In the genomic region with DNA sequence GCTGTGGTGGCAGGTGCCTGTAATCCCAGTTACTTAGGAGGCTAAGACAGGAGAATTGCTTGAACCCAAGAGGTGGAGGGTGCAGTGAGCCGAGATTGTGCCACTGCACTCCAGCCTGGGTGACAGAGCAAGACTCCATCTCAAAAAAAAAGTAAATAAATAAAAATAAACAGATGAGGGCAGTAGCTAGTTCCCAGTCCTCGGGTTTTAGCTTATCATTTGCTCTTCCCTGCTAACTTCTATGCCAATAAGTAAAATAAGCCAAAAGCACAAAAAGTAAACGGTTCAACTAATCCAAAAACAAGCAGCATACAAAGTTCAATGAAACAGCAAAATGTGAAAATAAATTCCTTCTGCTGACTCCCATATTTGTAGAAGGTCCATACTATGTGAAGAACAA, we compare ENCODE assay signal across 24 cellular contexts.
"Had no signal": no experiment of that assay in that cellular context is flagged by ENCODE, and none has a peak within 500 bp of the region (broad histone marks: within the 10 kb centered on the region; RNA-seq: fewer than 3 reads in every experiment).

No MANE protein-coding gene starts in this region.

- H3K4me3 Mint-ChIP-seq: activated CD4-positive, alpha-beta memory T cell treated with anti-CD3 and anti-CD28 coated beads for 36 hours; activated naive CD4-positive, alpha-beta T cell treated with anti-CD3 and anti-CD28 coated beads for 36 hours; activated naive CD8-positive, alpha-beta T cell treated with anti-CD3 and anti-CD28 coated beads, Interleukin-2, amount 10 ng/mL, durations not matched to agents 7 days and 5 days; activated T-cell treated with anti-CD3 and anti-CD28 coated beads, Interleukin-2, amount 50 U/mL, for 72 hours; effector memory CD8-positive, alpha-beta T cell; naive B cell had no signal

- ATAC-seq: activated T-cell treated with anti-CD3 and anti-CD28 coated beads, Interleukin-2, amount 50 U/mL, for 72 hours; effector memory CD8-positive, alpha-beta T cell; esophagus mucosa; gastrocnemius medialis; left colon; lower lobe of right lung had no signal

- H3K4me1 ChIP-seq: colonic mucosa, gastrocnemius medialis, lower lobe of right lung, prostate gland, testis, vagina had no signal

- H3K9me3 ChIP-seq: colonic mucosa, gastrocnemius medialis, lower lobe of right lung, prostate gland, testis, vagina had no signal

- H3K4me3 ChIP-seq: colonic mucosa, dorsolateral prefrontal cortex, gastrocnemius medialis, lower lobe of right lung, prostate gland, testis, vagina had no signal

- H3K27me3 ChIP-seq: colonic mucosa, dorsolateral prefrontal cortex, gastrocnemius medialis, testis, vagina had no signal

- H3K36me3 ChIP-seq: colonic mucosa, gastrocnemius medialis, lower lobe of right lung, prostate gland, vagina had no signal

- H3K27ac ChIP-seq: colonic mucosa, dorsolateral prefrontal cortex, gastrocnemius medialis, lower lobe of right lung, prostate gland, testis, vagina had no signal

- H3K9me3 Mint-ChIP-seq: activated naive CD8-positive, alpha-beta T cell treated with anti-CD3 and anti-CD28 coated beads, Interleukin-2, amount 10 ng/mL, durations not matched to agents 7 days and 5 days; effector memory CD8-positive, alpha-beta T cell had no signal

- H3K4me1 Mint-ChIP-seq: activated naive CD8-positive, alpha-beta T cell treated with anti-CD3 and anti-CD28 coated beads, Interleukin-2, amount 10 ng/mL, durations not matched to agents 7 days and 5 days had no signal

- H3K27me3 Mint-ChIP-seq: naive B cell had no signal

- DNase-seq: activated CD4-positive, alpha-beta memory T cell treated with anti-CD3 and anti-CD28 coated beads for 36 hours; activated CD4-positive, alpha-beta T cell treated with anti-CD3 and anti-CD28 coated beads for 48 hours; activated effector memory CD4-positive, alpha-beta T cell treated with Interleukin-2 at 50 U/mL for 16 hours; activated naive CD4-positive, alpha-beta T cell treated with anti-CD3 and anti-CD28 coated beads for 36 hours; activated naive CD8-positive, alpha-beta T cell treated with anti-CD3 and anti-CD28 coated beads, Interleukin-2, amount 10 ng/mL, durations not matched to agents 7 days and 5 days; activated T-cell treated with anti-CD3 and anti-CD28 coated beads, Interleukin-2, amount 50 U/mL, for 72 hours; amniotic stem cell; colonic mucosa; dorsolateral prefrontal cortex; effector memory CD8-positive, alpha-beta T cell; gastrocnemius medialis; left colon; lower lobe of right lung; stimulated activated CD8-positive, alpha-beta memory T cell treated with anti-CD3 and anti-CD28 coated beads, Interleukin-4, amount 100 ng/mL, for 48 hours; stimulated activated naive CD4-positive, alpha-beta T cell; T-helper 2 cell; testis had no signal

- H3K36me3 Mint-ChIP-seq: activated CD4-positive, alpha-beta memory T cell treated with anti-CD3 and anti-CD28 coated beads for 36 hours; activated naive CD8-positive, alpha-beta T cell treated with anti-CD3 and anti-CD28 coated beads, Interleukin-2, amount 10 ng/mL, durations not matched to agents 7 days and 5 days had no signal

- FAIRE-seq: bronchial epithelial cell, endothelial cell of umbilical vein, keratinocyte had no signal

- H3K27ac Mint-ChIP-seq: activated CD4-positive, alpha-beta memory T cell treated with anti-CD3 and anti-CD28 coated beads for 36 hours; activated naive CD4-positive, alpha-beta T cell treated with anti-CD3 and anti-CD28 coated beads for 36 hours; activated naive CD8-positive, alpha-beta T cell treated with anti-CD3 and anti-CD28 coated beads, Interleukin-2, amount 10 ng/mL, durations not matched to agents 7 days and 5 days; effector memory CD8-positive, alpha-beta T cell had no signal
